ENCODE assay signal across 19 cellular contexts in the genomic region with DNA sequence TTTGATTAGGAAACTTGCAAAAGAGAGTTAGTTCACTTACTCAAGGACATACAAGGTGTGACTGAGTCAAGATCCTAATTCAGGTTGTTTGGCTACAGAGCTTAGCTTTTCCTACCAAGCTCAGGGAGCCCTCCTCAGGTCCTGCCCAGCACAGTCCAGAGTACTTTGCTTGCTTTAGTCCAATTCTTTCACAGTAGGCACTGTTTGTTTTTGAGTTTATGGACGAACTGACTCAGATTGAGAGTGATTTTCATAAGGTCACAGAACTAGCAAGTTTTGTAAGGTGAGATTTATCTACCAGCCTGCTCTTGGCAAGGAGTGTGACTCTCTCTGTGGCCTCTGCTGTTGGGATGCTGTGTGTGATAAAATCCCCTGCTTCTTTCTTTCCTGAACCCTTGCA.
A peak's percentile ranks its signal among the peaks of the same experiment; 100 is the strongest.
DNase-seq lines count a peak whose midpoint lies in the region; ATAC-seq and TF ChIP-seq lines count a peak whose summit lies in the region.
"Had no signal": no experiment of that assay in that cellular context is flagged by ENCODE, and none has a peak within 500 bp of the region (broad histone marks: within the 10 kb centered on the region; RNA-seq: fewer than 3 reads in every experiment).

No MANE protein-coding gene starts in this region.

- no peak overlapping the region for H3K14ac ChIP-seq in IMR-90 (replicated peaks; ENCODE audit: low read depth, low read length)

- H2AK9ac ChIP-seq in IMR-90 (replicated peaks; ENCODE audit: low read depth, low read length, poor library complexity) = no peak overlapping the region

- H4K20me1 ChIP-seq in IMR-90 (ENCODE audit: insufficient read depth, low read length) = peaks cover 6% of the 10 kb centered on the region; the same call in 1 of the 2 replicates
- H4K20me1 ChIP-seq: BLaER1 had no signal

- H3K9ac ChIP-seq in IMR-90 (ENCODE audit: low read depth, low read length) = no peak overlapping the region
- H3K9ac ChIP-seq: BLaER1 had no signal

- no peaks in the 10 kb centered on the region for H3K36me3 ChIP-seq in IMR-90 (ENCODE audit: control insufficient read depth, insufficient read depth, low read length)
- H3K36me3 ChIP-seq: adrenal gland, BLaER1, HAP-1, MG63, Peyer's patch, thoracic aorta had no signal

- H2AFZ ChIP-seq in IMR-90 (replicated peaks; ENCODE audit: low read length, poor library complexity) = no peak overlapping the region

- TF ChIP-seq CTCF in IMR-90 (conservative IDR thresholded peaks at IDR 0.05; ENCODE audit: low read depth, low read length) = no peak

- H3K79me1 ChIP-seq in IMR-90 (ENCODE audit: low read depth in 1 of 2, low read length in 2 of 2) = peaks cover 3 to 8% of the 10 kb centered on the region in 2 experiments; a peak in 2 of 4 replicates

- dilution Hi-C loops in IMR-90 (cut with HindIII; ENCODE audit: low sequenced_read_pairs, unreplicated experiment) = no loop called here

- POLR2A ChIA-PET in IMR-90 (lab: Charles Lee; ENCODE audit: unreplicated experiment) = no interaction called here

- intact Hi-C loops in IMR-90 (cut with micrococcal nuclease) = no loop called here
- intact Hi-C loops in activated naive CD4-positive, alpha-beta T cell treated with anti-CD3 and anti-CD28 coated beads for 36 hours (cut with micrococcal nuclease) = loop anchor here (10.0 kb wide), 1 partner anchor 167 kb away; no protein-coding TSS in a partner anchor

- H3K4me1 ChIP-seq in IMR-90 (ENCODE audit: control insufficient read depth, insufficient read depth, low read length) = no peaks in the 10 kb centered on the region
- H3K4me1 ChIP-seq: BLaER1, HAP-1 had no signal

- no peak overlapping the region for H3K27ac Mint-ChIP-seq in activated naive CD4-positive, alpha-beta T cell treated with anti-CD3 and anti-CD28 coated beads for 36 hours
- H3K27ac Mint-ChIP-seq: activated CD8-positive, alpha-beta T cell treated with anti-CD3 and anti-CD28 coated beads for 36 hours; activated T-helper 2 cell treated with anti-CD3 and anti-CD28 coated beads, Interferon-gamma antibody, Interleukin-2, Interleukin-4, amounts not matched to agents 10 μg/mL and 5 μg/mL and 100 μg/mL, durations not matched to agents 14 hours and 24 hours and 36 hours; memory B cell had no signal

- 17% methylated on average over 1 of the region's 1 CpG; no CpG with 5 or more reads in 1 of the 2 experiments for WGBS in IMR-90 (ENCODE audit: extremely low coverage in 2 of 2, insufficient read length in 1 of 2), 2 experiments

- DNase-seq in IMR-90 (no peak), amniotic epithelial cell (ENCODE audit: low read depth) (peak; percentile 9), kidney tubule cell (ENCODE audit: low spot score) (peak; percentile 53), smooth muscle cell of the brain vasculature (ENCODE audit: low read depth, low spot score) (peak; percentile 45), HuH-7.5 (ENCODE audit: low spot score) (no peak), iPS-NIHi7 (ENCODE audit: extremely low spot score) (no peak)
- DNase-seq in activated naive CD4-positive, alpha-beta T cell treated with anti-CD3 and anti-CD28 coated beads for 36 hours = no peak
- DNase-seq: activated CD8-positive, alpha-beta T cell treated with anti-CD3 and anti-CD28 coated beads for 36 hours; adrenal gland; foreskin keratinocyte; MG63; NCI-H2029; NCI-H526 treated with DMSO at 0.1 percent for 48 hours; Peyer's patch had no signal

- H3K4me3 ChIP-seq in IMR-90 (ENCODE audit: insufficient read depth, low read depth, low read length) = no peak overlapping the region
- H3K4me3 ChIP-seq: adrenal gland, BLaER1, HAP-1, MG63, Peyer's patch, thoracic aorta had no signal

- peak; percentile 42; the same call in 1 of the 2 replicates for ATAC-seq in IMR-90 (ENCODE audit: low read depth)
- ATAC-seq: activated CD8-positive, alpha-beta T cell treated with anti-CD3 and anti-CD28 coated beads for 36 hours; foreskin keratinocyte had no signal

- no peak overlapping the region for H3K56ac ChIP-seq in IMR-90 (ENCODE audit: extremely low read depth, insufficient read depth, low read length)

- H2BK15ac ChIP-seq in IMR-90 (ENCODE audit: low read depth, low read length) = no peak overlapping the region

- no peaks in the 10 kb centered on the region for H3K27me3 ChIP-seq in IMR-90 (ENCODE audit: control insufficient read depth, insufficient read depth, low read length)
- H3K27me3 ChIP-seq: adrenal gland, BLaER1, foreskin keratinocyte, MG63, Peyer's patch had no signal

- H3K27ac ChIP-seq in IMR-90 (ENCODE audit: insufficient read depth, low read length) = no peak overlapping the region
- H3K27ac ChIP-seq: adrenal gland, BLaER1, foreskin keratinocyte, Peyer's patch, thoracic aorta had no signal

- H3K4me3 Mint-ChIP-seq in activated naive CD4-positive, alpha-beta T cell treated with anti-CD3 and anti-CD28 coated beads for 36 hours = no peak overlapping the region
- H3K4me3 Mint-ChIP-seq: activated CD8-positive, alpha-beta T cell treated with anti-CD3 and anti-CD28 coated beads for 36 hours; memory B cell had no signal

- no peak overlapping the region for H2BK20ac ChIP-seq in IMR-90 (ENCODE audit: low read depth, low read length)

- H3K9me3 Mint-ChIP-seq in activated naive CD4-positive, alpha-beta T cell treated with anti-CD3 and anti-CD28 coated beads for 36 hours = no peaks in the 10 kb centered on the region
- H3K9me3 Mint-ChIP-seq: activated CD8-positive, alpha-beta T cell treated with anti-CD3 and anti-CD28 coated beads for 36 hours; activated T-helper 2 cell treated with anti-CD3 and anti-CD28 coated beads, Interferon-gamma antibody, Interleukin-2, Interleukin-4, amounts not matched to agents 10 μg/mL and 5 μg/mL and 100 μg/mL, durations not matched to agents 14 hours and 24 hours and 36 hours had no signal

- BruUV-seq in IMR-90 (replicated peaks; lab: Mats Ljungman, UMichigan) = no TSS peak

- no peak overlapping the region for H3K4ac ChIP-seq in IMR-90 (ENCODE audit: low read depth, low read length)

- H3K4me1 Mint-ChIP-seq in activated naive CD4-positive, alpha-beta T cell treated with anti-CD3 and anti-CD28 coated beads for 36 hours (ENCODE audit: low read depth) = no peaks in the 10 kb centered on the region
- H3K4me1 Mint-ChIP-seq: memory B cell had no signal

- CTCF ChIA-PET in IMR-90 (lab: Yijun Ruan, JAX) = no interaction called here
- CTCF ChIA-PET in activated naive CD4-positive, alpha-beta T cell treated with anti-CD3 and anti-CD28 coated beads for 36 hours (lab: Charles Lee) = no interaction called here

- no peak overlapping the region for H4K5ac ChIP-seq in IMR-90 (ENCODE audit: low read depth, low read length)

- no peak overlapping the region for H4K8ac ChIP-seq in IMR-90 (ENCODE audit: low read depth in 2 of 2, low read length in 2 of 2)

- no peaks in the 10 kb centered on the region for H3K27me3 Mint-ChIP-seq in activated naive CD4-positive, alpha-beta T cell treated with anti-CD3 and anti-CD28 coated beads for 36 hours (ENCODE audit: low read depth)
- H3K27me3 Mint-ChIP-seq: activated CD8-positive, alpha-beta T cell treated with anti-CD3 and anti-CD28 coated beads for 36 hours; memory B cell had no signal

- no peak overlapping the region for H3K23ac ChIP-seq in IMR-90 (ENCODE audit: low read depth, low read length)

- no peaks in the 10 kb centered on the region for H3K36me3 Mint-ChIP-seq in activated naive CD4-positive, alpha-beta T cell treated with anti-CD3 and anti-CD28 coated beads for 36 hours (ENCODE audit: low read depth)
- H3K36me3 Mint-ChIP-seq: memory B cell had no signal

- H2BK5ac ChIP-seq in IMR-90 (ENCODE audit: low read depth, low read length, poor library complexity, severe bottlenecking) = no peak overlapping the region

- H3K18ac ChIP-seq in IMR-90 (ENCODE audit: low read depth, low read length) = no peak overlapping the region

- H2BK120ac ChIP-seq in IMR-90 (ENCODE audit: low read depth, low read length) = no peak overlapping the region

- no peak for TF ChIP-seq RAD21 in IMR-90 (IDR thresholded peaks at IDR 0.05; ENCODE audit: low read length)

- H2AK5ac ChIP-seq in IMR-90 (ENCODE audit: low read depth, low read length) = no peak overlapping the region

- no peaks in the 10 kb centered on the region; the same call in 1 of the 2 replicates for H3K9me3 ChIP-seq in IMR-90 (ENCODE audit: control insufficient read depth, insufficient read depth, low read length)
- H3K9me3 ChIP-seq: adrenal gland, BLaER1, HAP-1, MG63, Peyer's patch, thoracic aorta had no signal

- H3K4me2 ChIP-seq in IMR-90 (ENCODE audit: low read depth, low read length) = no peak overlapping the region
- H3K4me2 ChIP-seq: BLaER1 had no signal

- H4K91ac ChIP-seq in IMR-90 (ENCODE audit: insufficient read depth, low read depth, low read length) = no peak overlapping the region

- in situ Hi-C loops in IMR-90 (cut with MboI; ENCODE audit: low sequenced_read_pairs) = no loop called here

- H3K9me1 ChIP-seq in IMR-90 (ENCODE audit: insufficient read depth, low read length) = peaks cover under 1% of the 10 kb centered on the region; the same call in 1 of the 2 replicates

- TF ChIP-seq POLR2A in IMR-90 (IDR thresholded peaks at IDR 0.05; ENCODE audit: low read depth, low read length) = no peak

TF ChIP-seq in IMR-90, 13 proteins besides CTCF, POLR2A, EP300 and RAD21 (continues in another document):
- TF ChIP-seq USF2 (IDR thresholded peaks at IDR 0.05; ENCODE audit: low read depth, low read length) = no peak
- no peak for TF ChIP-seq SMC3 (IDR thresholded peaks at IDR 0.05; ENCODE audit: low read depth, low read length)
- TF ChIP-seq RCOR1 (IDR thresholded peaks at IDR 0.05; ENCODE audit: insufficient replicate concordance, low read length) = no peak
- no peak for TF ChIP-seq CHD1 (IDR thresholded peaks at IDR 0.05; ENCODE audit: low read depth, low read length)
- TF ChIP-seq MAFK (IDR thresholded peaks at IDR 0.05; ENCODE audit: low read depth, low read length) = no peak
- no peak for TF ChIP-seq MXI1 (IDR thresholded peaks at IDR 0.05; ENCODE audit: borderline replicate concordance, low read depth, low read length)
- TF ChIP-seq BHLHE40 (IDR thresholded peaks at IDR 0.05; ENCODE audit: low read depth, low read length) = no peak
- no peak for TF ChIP-seq CEBPB (IDR thresholded peaks at IDR 0.05; ENCODE audit: low read depth, low read length)
- TF ChIP-seq FOS (IDR thresholded peaks at IDR 0.05; ENCODE audit: low read depth, low read length) = no peak
- no peak for TF ChIP-seq RFX5 (IDR thresholded peaks at IDR 0.05; ENCODE audit: low read depth, low read length)
- no peak for TF ChIP-seq MAZ (IDR thresholded peaks at IDR 0.05; ENCODE audit: borderline replicate concordance, low read depth, low read length)
- no peak for TF ChIP-seq NFE2L2 (IDR thresholded peaks at IDR 0.05; ENCODE audit: low read depth, low read length)

Comparison
In these comparisons a context has a peak if more than half of its experiments do, and no peak if none do; other contexts are left out.
1. DNase-seq: peak in amniotic epithelial cell (single experiment), kidney tubule cell (single experiment) and smooth muscle cell of the brain vasculature (single experiment); none in IMR-90 (single experiment), HuH-7.5 (single experiment), activated naive CD4-positive, alpha-beta T cell treated with anti-CD3 and anti-CD28 coated beads for 36 hours (single experiment) and iPS-NIHi7 (single experiment).